ENCODE assay signal across 20 cellular contexts in the genomic region with DNA sequence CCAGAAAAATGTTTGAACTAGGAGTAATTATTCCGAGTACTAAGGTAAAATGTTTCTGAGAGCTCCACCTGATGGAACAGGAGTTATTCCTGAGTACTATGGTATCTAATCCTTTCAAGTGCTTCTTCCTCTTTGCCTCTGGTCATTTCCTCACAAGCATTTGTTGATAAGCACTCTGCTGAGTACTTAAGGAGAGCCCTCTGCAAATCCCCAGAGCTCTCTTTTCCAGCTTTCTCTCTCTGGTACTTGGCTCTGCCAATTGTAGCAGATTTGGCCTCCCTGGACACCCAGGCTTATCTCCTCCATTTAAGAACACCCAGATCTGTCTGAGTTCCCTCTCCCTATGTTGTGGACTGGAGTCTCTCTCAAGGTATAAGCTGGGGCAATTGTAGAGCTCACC.
"Had no signal": no experiment of that assay in that cellular context is flagged by ENCODE, and none has a peak within 500 bp of the region (broad histone marks: within the 10 kb centered on the region; RNA-seq: fewer than 3 reads in every experiment).

No MANE protein-coding gene starts in this region.

- H3K4me3 ChIP-seq: body of pancreas had no signal

- H3K27me3 ChIP-seq: body of pancreas, neutrophil had no signal

- H3K36me3 ChIP-seq: neutrophil had no signal

- H2AFZ ChIP-seq: parathyroid adenoma had no signal

- DNase-seq: activated CD4-positive, alpha-beta T cell treated with anti-CD3 and anti-CD28 coated beads, Interleukin-2, amount 10 ng/mL, durations not matched to agents 7 days and 5 days; activated CD4-positive, CD25-positive, alpha-beta regulatory T cell treated with anti-CD3 and anti-CD28 coated beads, Interleukin-2, amount 50 U/mL, for 72 hours; activated CD8-positive, alpha-beta memory T cell treated with anti-CD3 and anti-CD28 coated beads, Interleukin-2, amount 10 ng/mL, durations not matched to agents 7 days and 5 days; activated CD8-positive, alpha-beta T cell treated with anti-CD3 and anti-CD28 coated beads for 36 hours; activated effector memory CD4-positive, alpha-beta T cell treated with anti-CD3 and anti-CD28 coated beads, Interleukin-2, amount 50 U/mL, for 16 hours; activated naive CD4-positive, alpha-beta T cell treated with anti-CD3 and anti-CD28 coated beads, Interleukin-2, amount 10 ng/mL, durations not matched to agents 7 days and 5 days; activated T-cell treated with anti-CD3 and anti-CD28 coated beads for 4 hours; amygdala; body of pancreas; effector memory CD4-positive, alpha-beta T cell; foreskin melanocyte; midbrain; natural killer cell; right cardiac atrium; stimulated activated CD4-positive, alpha-beta T cell treated with anti-CD3 and anti-CD28 coated beads, Interleukin-12 subunit alpha, Interleukin-12 subunit beta, amount 100 ng/mL, for 4 hours; stimulated activated CD4-positive, alpha-beta T cell treated with anti-CD3 and anti-CD28 coated beads, Interleukin-4, amount 100 ng/mL, for 4 hours; stimulated activated naive CD8-positive, alpha-beta T cell treated with anti-CD3 and anti-CD28 coated beads, Interleukin-15, Interleukin-2, amounts not matched to agents 100 U/mL and 50 U/mL, for 24 hours; T-helper 17 cell had no signal

- H3K9ac ChIP-seq: parathyroid adenoma had no signal

- H3K4me1 ChIP-seq: parathyroid adenoma had no signal

- H3K9me3 ChIP-seq: neutrophil had no signal

- H3K27ac ChIP-seq: body of pancreas, neutrophil, parathyroid adenoma had no signal
